ENCODE assay signal across 15 cellular contexts in the genomic region with DNA sequence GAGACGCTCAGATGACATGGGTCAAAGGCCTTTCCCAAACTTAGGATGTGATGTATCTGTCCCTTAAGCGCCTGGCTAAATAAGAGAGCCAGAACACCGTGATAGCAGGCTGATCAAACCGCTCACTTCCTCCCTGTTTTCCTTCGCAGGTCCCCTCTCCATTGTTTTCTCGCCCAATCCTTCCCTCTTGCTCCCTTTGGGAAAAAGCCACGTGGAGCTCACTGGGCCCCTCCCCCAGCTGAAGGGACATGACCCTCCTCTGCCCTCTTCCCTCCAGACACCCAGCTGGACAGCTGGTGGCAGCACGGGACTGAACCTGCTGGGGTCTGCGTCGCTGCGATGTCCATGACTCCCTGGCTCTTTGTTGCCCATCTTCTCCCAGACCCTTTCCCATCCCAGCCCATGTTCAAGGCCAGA.
DNase-seq lines count a peak whose midpoint lies in the region; ATAC-seq and TF ChIP-seq lines count a peak whose summit lies in the region.
"Had no signal": no experiment of that assay in that cellular context is flagged by ENCODE, and none has a peak within 500 bp of the region (broad histone marks: within the 10 kb centered on the region; RNA-seq: fewer than 3 reads in every experiment).

No MANE protein-coding gene starts in this region.

- peaks cover 53% of the 10 kb centered on the region for H3K4me1 ChIP-seq in stomach smooth muscle (ENCODE audit: control insufficient read depth, insufficient read depth, low read length)

- no peak overlapping the region for H3K9ac ChIP-seq in stomach smooth muscle (ENCODE audit: low read length in 2 of 2)

- no peak for ATAC-seq in HG03108 (IDR thresholded peaks at IDR 0.05; ENCODE audit: unreplicated experiment)
- ATAC-seq: activated CD4-positive, alpha-beta T cell treated with anti-CD3 and anti-CD28 coated beads for 36 hours; left lung; T-helper 17 cell had no signal

- H3K9me3 ChIP-seq in stomach smooth muscle (ENCODE audit: control insufficient read depth in 2 of 2, low read length in 2 of 2) = no peaks in the 10 kb centered on the region
- H3K9me3 ChIP-seq: left lung had no signal

- DNase-seq in LNCaP clone FGC (ENCODE audit: low read depth) (no peak), dermis blood vessel endothelial cell (peak; percentile 41), mesenteric fat pad (ENCODE audit: low spot score) (peak; percentile 81), NCI-H187 (lab: John Stamatoyannopoulos, UW) (no peak), NCI-H2029 treated with DMSO at 0.1 percent for 48 hours (lab: John Stamatoyannopoulos, UW) (no peak)
- DNase-seq: activated CD4-positive, alpha-beta T cell treated with anti-CD3 and anti-CD28 coated beads for 36 hours; C1 segment of cervical spinal cord; DMS79 treated with DMSO at 0.1 percent for 48 hours; left lung; NCI-H187 treated with DMSO at 0.1 percent for 48 hours; NCI-H69; T-helper 17 cell had no signal

- no peaks in the 10 kb centered on the region for H3K27me3 ChIP-seq in stomach smooth muscle (ENCODE audit: control insufficient read depth in 1 of 2, insufficient read depth in 2 of 2, low read length in 2 of 2)
- H3K27me3 ChIP-seq: hepatocyte, left lung had no signal

- TF ChIP-seq CTCF in LNCaP clone FGC (IDR thresholded peaks at IDR 0.05; ENCODE audit: control insufficient read depth, extremely low read depth, insufficient read depth) = peak; percentile 21; the same call in 1 of the 2 replicates

- H3K27ac ChIP-seq in stomach smooth muscle (ENCODE audit: low read length) = peak overlapping the region; percentile 55
- H3K27ac ChIP-seq: hepatocyte had no signal

- no peak overlapping the region for H3K4me3 ChIP-seq in LNCaP clone FGC (ENCODE audit: low read depth, low read length)
- H3K4me3 ChIP-seq in stomach smooth muscle (ENCODE audit: low read length in 2 of 2) = no peak overlapping the region
- H3K4me3 ChIP-seq: hepatocyte, left lung had no signal

- H3K36me3 ChIP-seq in stomach smooth muscle (ENCODE audit: control insufficient read depth in 2 of 2, insufficient read depth in 2 of 2, low read length in 2 of 2) = peaks cover 48 to 56% of the 10 kb centered on the region in 2 donors

Comparison
In these comparisons a context has a peak if more than half of its experiments do, and no peak if none do; other contexts are left out.
1. DNase-seq: peak in dermis blood vessel endothelial cell (single experiment) and mesenteric fat pad (single experiment); none in LNCaP clone FGC (single experiment), NCI-H187 (0 of 2) and NCI-H2029 treated with DMSO at 0.1 percent for 48 hours (single experiment).